In genomic region chr9:97425336-97425991, GRCh38 we compare ENCODE assay signal across 17 cellular contexts. TPM values are rescaled to one million over a fixed set of nuclear protein-coding genes. Genes with fewer than 3 reads are reported as not detected.
DNase-seq lines count a peak whose midpoint lies in the region; ATAC-seq and TF ChIP-seq lines count a peak whose summit lies in the region.
"Had no signal": no experiment of that assay in that cellular context is flagged by ENCODE, and none has a peak within 500 bp of the region (broad histone marks: within the 10 kb centered on the region; RNA-seq: fewer than 3 reads in every experiment).

No MANE protein-coding gene starts in this region.

- ATAC-seq in left colon (peak; percentile 91), HG03432 (IDR thresholded peaks at IDR 0.05; ENCODE audit: unreplicated experiment) (no peak)
- ATAC-seq: SK-N-SH treated with all-trans-retinoic acid at 6 μM for 48 hours had no signal

- DNase-seq in NCI-H2029 (lab: John Stamatoyannopoulos, UW): peak; percentile 51
- no peak for DNase-seq in NCI-H2029 treated with DMSO at 0.1 percent for 48 hours (lab: John Stamatoyannopoulos, UW)
- DNase-seq in NCI-H69 (lab: John Stamatoyannopoulos, UW): peak; percentile 87
- DNase-seq in left colon: no peak
- DNase-seq in osteocyte (ENCODE audit: extremely low spot score, unreplicated experiment): no peak
- no peak for DNase-seq in left ventricle myocardium inferior
- DNase-seq in SK-N-DZ (ENCODE audit: low spot score): no peak
- DNase-seq: CD8-positive, alpha-beta memory T cell; DMS 273 treated with DMSO at 0.1 percent for 48 hours; H9; NCI-H1930; NCI-H524 treated with DMSO at 0.1 percent for 48 hours; NK-92 treated with Interleukin-12 subunit alpha and Interleukin-12 subunit beta, amount 100 ng/mL, for 24 hours; SHP77 had no signal

- no peak overlapping the region for H3K4me3 Mint-ChIP-seq in osteocyte (ENCODE audit: unreplicated experiment)
- H3K4me3 Mint-ChIP-seq: CD8-positive, alpha-beta memory T cell; H9; IgD-negative memory B cell had no signal

- H3K27ac ChIP-seq in left ventricle myocardium inferior (replicated peaks): no peak overlapping the region

- peaks cover 5% of the 10 kb centered on the region for H3K27me3 Mint-ChIP-seq in osteocyte (ENCODE audit: unreplicated experiment)
- H3K27me3 Mint-ChIP-seq: CD8-positive, alpha-beta memory T cell; IgD-negative memory B cell had no signal

- no peaks in the 10 kb centered on the region for H3K27me3 ChIP-seq in left ventricle myocardium inferior (ENCODE audit: low read depth)

- intact Hi-C loops in left colon (cut with DNase I, micrococcal nuclease) (no loop called here), left ventricle myocardium inferior (cut with micrococcal nuclease) (no loop called here)

- peaks cover 22% of the 10 kb centered on the region for H3K36me3 ChIP-seq in left ventricle myocardium inferior

- H3K4me3 ChIP-seq in left ventricle myocardium inferior: no peak overlapping the region

- H3K27ac Mint-ChIP-seq in osteocyte (ENCODE audit: unreplicated experiment): no peak overlapping the region
- H3K27ac Mint-ChIP-seq: H9 had no signal

- H3K4me1 ChIP-seq in left ventricle myocardium inferior: no peaks in the 10 kb centered on the region

- peaks cover 20% of the 10 kb centered on the region for H3K36me3 Mint-ChIP-seq in osteocyte (ENCODE audit: unreplicated experiment)

- peaks cover 10% of the 10 kb centered on the region for H3K9me3 Mint-ChIP-seq in osteocyte (ENCODE audit: unreplicated experiment)

- H3K9me3 ChIP-seq in left ventricle myocardium inferior (replicated peaks): peaks cover 19% of the 10 kb centered on the region

- TF ChIP-seq CTCF in osteocyte (IDR thresholded peaks at IDR 0.05) (no peak), left ventricle myocardium inferior (IDR thresholded peaks at IDR 0.05; ENCODE audit: borderline replicate concordance) (no peak)

- H3K4me1 Mint-ChIP-seq in osteocyte (ENCODE audit: unreplicated experiment): no peaks in the 10 kb centered on the region
- H3K4me1 Mint-ChIP-seq: H9 had no signal

RNA-seq across cellular contexts. Expression of gene TDRD7, which starts 13.6 kb away (rescaled TPM):
- total RNA-seq in left colon (10 to 100 TPM; 30.7 to 37.7 TPM), osteocyte (8.6 and 11.0 TPM in 2 replicates), left ventricle myocardium inferior (7.9 TPM)
- 1.0 and 1.1 TPM in 2 replicates for polyA plus RNA-seq in SK-N-DZ (2014; cell fraction: cytosol; rRNA removed)
- 0.72 and 2.2 TPM in 2 replicates for polyA plus RNA-seq in SK-N-DZ (2014; cell fraction: nucleus; rRNA removed)

Comparison
In these comparisons a context has a peak if more than half of its experiments do, and no peak if none do; other contexts are left out.
1. DNase-seq: peak in NCI-H2029 (single experiment) and NCI-H69 (single experiment); none in NCI-H2029 treated with DMSO at 0.1 percent for 48 hours (single experiment), left colon (0 of 2), osteocyte (single experiment), left ventricle myocardium inferior (single experiment) and SK-N-DZ (single experiment).